Comparison of ENCODE assay signal across 10 cellular contexts in genomic region chr19:6076675-6077463, GRCh38. TPM values are rescaled to one million over a fixed set of nuclear protein-coding genes. Genes with fewer than 3 reads are reported as not detected.
DNase-seq lines count a peak whose midpoint lies in the region; ATAC-seq and TF ChIP-seq lines count a peak whose summit lies in the region.
"Had no signal": no experiment of that assay in that cellular context is flagged by ENCODE, and none has a peak within 500 bp of the region (broad histone marks: within the 10 kb centered on the region; RNA-seq: fewer than 3 reads in every experiment).

No MANE protein-coding gene starts in this region.

- ATAC-seq in GM18517 (IDR thresholded peaks at IDR 0.05; ENCODE audit: unreplicated experiment) = no peak
- ATAC-seq in stimulated activated naive CD8-positive, alpha-beta T cell treated with anti-CD3 and anti-CD28 coated beads, Interleukin-15, Interleukin-2, amounts not matched to agents 100 U/mL and 50 U/mL, for 24 hours = no peak
- ATAC-seq: CD8-positive, alpha-beta T cell had no signal

- peaks cover 37% of the 10 kb centered on the region for H3K27me3 Mint-ChIP-seq in nephron progenitor cell (ENCODE audit: low read depth, poor library complexity)

- no peaks in the 10 kb centered on the region for H3K9me3 Mint-ChIP-seq in nephron progenitor cell
- H3K9me3 Mint-ChIP-seq: CD8-positive, alpha-beta T cell had no signal

- peaks cover 41% of the 10 kb centered on the region for H3K4me1 Mint-ChIP-seq in nephron progenitor cell

- H3K27ac Mint-ChIP-seq in nephron progenitor cell = peak overlapping the region; percentile 5
- H3K27ac Mint-ChIP-seq: CD8-positive, alpha-beta T cell had no signal

- peak overlapping the region; percentile 27 for H3K4me3 ChIP-seq in AG04449 (ENCODE audit: low read depth, low read length)
- H3K4me3 ChIP-seq in coronary artery = peak overlapping the region; percentile 19

- peak overlapping the region; percentile 65 to 88 for H3K27ac ChIP-seq in coronary artery

- peak; percentile 85 for DNase-seq in AG04449 (ENCODE audit: low read depth, low spot score)
- peak; percentile 14 for DNase-seq in NCI-H2227 treated with DMSO at 0.1 percent for 48 hours (lab: John Stamatoyannopoulos, UW)
- peak; percentile 83 for DNase-seq in coronary artery (ENCODE audit: low spot score)
- DNase-seq in nephron progenitor cell = no peak
- no peak for DNase-seq in mesenteric fat pad (ENCODE audit: low spot score)
- DNase-seq in stimulated activated naive CD4-positive, alpha-beta T cell (lab: John Stamatoyannopoulos, UW) = no peak
- no peak for DNase-seq in stimulated activated naive CD8-positive, alpha-beta T cell treated with anti-CD3 and anti-CD28 coated beads, Interleukin-15, Interleukin-2, amounts not matched to agents 100 U/mL and 50 U/mL, for 24 hours
- DNase-seq: CD8-positive, alpha-beta T cell; NCI-H748 treated with DMSO at 0.1 percent for 48 hours had no signal

- CTCF ChIA-PET in AG04449 (lab: Yijun Ruan, JAX) = interaction anchor here (0.9 to 5.6 kb wide), 4 partner anchors 9 to 49 kb away, joined by 3 to 25 read pairs (median 4); no protein-coding TSS in a partner anchor

- POLR2A ChIA-PET in AG04449 (lab: Yijun Ruan, JAX) = interaction anchor here (0.7 to 1.6 kb wide), 4 partner anchors 10 to 32 kb away, joined by 3 to 6 read pairs (median 4); no protein-coding TSS in a partner anchor

- no peaks in the 10 kb centered on the region for H3K36me3 Mint-ChIP-seq in nephron progenitor cell (ENCODE audit: low read depth)
- H3K36me3 Mint-ChIP-seq: CD8-positive, alpha-beta T cell had no signal

- H3K4me3 Mint-ChIP-seq in nephron progenitor cell = no peak overlapping the region
- H3K4me3 Mint-ChIP-seq: CD8-positive, alpha-beta T cell had no signal

- TF ChIP-seq CTCF in AG04449 (IDR thresholded peaks at IDR 0.05; ENCODE audit: insufficient read depth, low read length, missing control alignments) = no peak
- TF ChIP-seq CTCF in coronary artery (IDR thresholded peaks at IDR 0.05) = no peak
- no peak for TF ChIP-seq CTCF in nephron progenitor cell (IDR thresholded peaks at IDR 0.05)

RNA-seq across cellular contexts. Expression of gene RFX2, which starts 33.4 kb away (rescaled TPM):
- 27.9 TPM for total RNA-seq in mesenteric fat pad

RNA-seq across cellular contexts. Expression of gene ACSBG2, which starts 58.6 kb away (rescaled TPM):
- not detected for total RNA-seq in mesenteric fat pad
- total RNA-seq: CD8-positive, alpha-beta T cell had no signal

Comparison
In these comparisons a context has a peak if more than half of its experiments do, and no peak if none do; other contexts are left out.
1. DNase-seq: peak in AG04449 (single experiment), NCI-H2227 treated with DMSO at 0.1 percent for 48 hours (single experiment) and coronary artery (single experiment); none in nephron progenitor cell (single experiment), mesenteric fat pad (single experiment), stimulated activated naive CD4-positive, alpha-beta T cell (0 of 6) and stimulated activated naive CD8-positive, alpha-beta T cell treated with anti-CD3 and anti-CD28 coated beads, Interleukin-15, Interleukin-2, amounts not matched to agents 100 U/mL and 50 U/mL, for 24 hours (single experiment).